Comparison of ENCODE assay signal across 1 cellular context in genomic region chr2:96762529-96763253, GRCh38.
TF ChIP-seq lines count a peak whose summit lies in the region.

No MANE protein-coding gene starts in this region.

TF ChIP-seq in HCT116, 20 proteins besides CTCF, POLR2A, EP300 and RAD21:
- no peak for TF ChIP-seq SP1 (IDR thresholded peaks at IDR 0.05; ENCODE audit: low read depth)
- no peak for TF ChIP-seq EGR1 (IDR thresholded peaks at IDR 0.05; ENCODE audit: low read depth)
- no peak for TF ChIP-seq ZBTB33 (IDR thresholded peaks at IDR 0.05; ENCODE audit: extremely low read depth, insufficient replicate concordance, low read length)
- TF ChIP-seq POLR2AphosphoS5 (IDR thresholded peaks at IDR 0.05; ENCODE audit: low read depth, low read length), result no peak
- no peak for TF ChIP-seq ELF1 (IDR thresholded peaks at IDR 0.05; ENCODE audit: borderline replicate concordance, low read depth)
- no peak for TF ChIP-seq ZFX (IDR thresholded peaks at IDR 0.05)
- no peak for TF ChIP-seq REST (IDR thresholded peaks at IDR 0.05; ENCODE audit: low read depth)
- no peak for TF ChIP-seq CBX3 (IDR thresholded peaks at IDR 0.05; ENCODE audit: low read depth)
- TF ChIP-seq EZH2phosphoT487 (IDR thresholded peaks at IDR 0.05; ENCODE audit: borderline replicate concordance), result no peak
- no peak for TF ChIP-seq ZNF274 (IDR thresholded peaks at IDR 0.05; ENCODE audit: low read depth, low read length)
